21 cellular contexts compared by ENCODE assay signal in the genomic region with DNA sequence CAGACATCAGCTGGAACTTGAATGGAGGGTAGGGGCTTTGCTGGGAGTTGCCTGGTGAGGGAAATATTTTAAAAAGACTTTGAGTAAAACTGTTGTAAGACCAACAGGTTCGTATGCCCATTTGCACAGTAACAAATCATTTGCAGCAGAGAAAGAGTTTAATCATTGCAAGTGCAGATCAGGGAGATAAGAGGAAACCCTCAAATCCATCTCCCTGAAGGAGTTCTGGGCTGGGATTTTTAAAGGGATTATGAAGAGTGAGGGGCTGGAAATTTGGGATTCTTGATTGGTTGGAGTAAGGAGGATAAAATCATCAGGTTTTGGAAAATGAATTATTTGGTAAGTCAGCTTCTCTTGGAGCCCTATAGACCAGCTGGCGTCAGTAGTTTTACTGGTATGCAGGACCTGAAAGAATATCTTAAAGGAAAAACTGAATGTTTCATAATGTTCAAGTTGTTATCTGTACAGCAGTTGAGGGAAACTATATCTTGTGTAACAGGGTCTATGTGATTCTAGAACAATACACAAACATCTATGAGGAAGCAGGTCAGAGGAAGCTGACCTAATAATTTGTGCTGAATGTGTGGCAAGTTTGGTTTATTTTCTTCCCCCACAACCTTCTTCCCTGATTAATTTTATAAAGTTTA.
DNase-seq lines count a peak whose midpoint lies in the region; ATAC-seq and TF ChIP-seq lines count a peak whose summit lies in the region.
"Had no signal": no experiment of that assay in that cellular context is flagged by ENCODE, and none has a peak within 500 bp of the region (broad histone marks: within the 10 kb centered on the region; RNA-seq: fewer than 3 reads in every experiment).

No MANE protein-coding gene starts in this region.

- H2AFZ ChIP-seq in IMR-90 (replicated peaks; ENCODE audit: low read length, poor library complexity): no peak overlapping the region
- H2AFZ ChIP-seq: parathyroid adenoma, PC-9 had no signal

- H3K9me3 ChIP-seq in IMR-90 (ENCODE audit: control insufficient read depth, insufficient read depth, low read length): no peaks in the 10 kb centered on the region
- H3K9me3 ChIP-seq: Caco-2, vagina had no signal

- no peak overlapping the region for H3K4me3 Mint-ChIP-seq in effector memory CD8-positive, alpha-beta T cell
- H3K4me3 Mint-ChIP-seq in natural killer cell: no peak overlapping the region
- H3K4me3 Mint-ChIP-seq: activated CD4-positive, alpha-beta T cell treated with anti-CD3 and anti-CD28 coated beads, Interleukin-2, amount 10 ng/mL, durations not matched to agents 7 days and 5 days had no signal

- no peak overlapping the region for H3K4me2 ChIP-seq in IMR-90 (ENCODE audit: low read depth, low read length)
- H3K4me2 ChIP-seq: PC-9 had no signal

- H4K20me1 ChIP-seq in IMR-90 (ENCODE audit: insufficient read depth, low read length): no peaks in the 10 kb centered on the region

- H3K4ac ChIP-seq in IMR-90 (ENCODE audit: low read depth, low read length): no peak overlapping the region

- no peak overlapping the region for H2AK5ac ChIP-seq in IMR-90 (ENCODE audit: low read depth, low read length)

- DNase-seq in IMR-90 (peak; percentile 17), NOMO-1 treated with dmso at 0.1 percent for 144 hours (lab: John Stamatoyannopoulos, UW; ENCODE audit: unreplicated experiment) (peak; percentile 40), natural killer cell (no peak), cerebellum (ENCODE audit: low spot score) (no peak)
- no peak for DNase-seq in effector memory CD8-positive, alpha-beta T cell
- no peak for DNase-seq in activated naive CD4-positive, alpha-beta T cell treated with anti-CD3 and anti-CD28 coated beads, Interleukin-2, amount 50 U/mL, for 72 hours (ENCODE audit: low spot score in 2 of 2)
- DNase-seq: activated CD4-positive, alpha-beta T cell treated with anti-CD3 and anti-CD28 coated beads, Interleukin-2, amount 10 ng/mL, durations not matched to agents 7 days and 5 days; activated CD8-positive, alpha-beta memory T cell treated with anti-CD3 and anti-CD28 coated beads, Interleukin-2, amount 50 U/mL, for 48 hours; activated gamma-delta T cell treated with Interleukin-2 at 50 U/mL for 16 hours; Caco-2; foreskin melanocyte; left colon; NCI-H1048; NCI-H2081 treated with DMSO at 0.1 percent for 48 hours; NCI-H510A treated with DMSO at 0.1 percent for 48 hours; PC-9; stimulated activated CD4-positive, alpha-beta T cell treated with anti-CD3 and anti-CD28 coated beads, Interleukin-4, amount 100 ng/mL, for 4 hours had no signal

- peak overlapping the region; percentile 1 to 4 for H3K27ac Mint-ChIP-seq in effector memory CD8-positive, alpha-beta T cell
- peak overlapping the region; percentile 11 to 14 for H3K27ac Mint-ChIP-seq in natural killer cell
- no peak overlapping the region for H3K27ac Mint-ChIP-seq in activated naive CD4-positive, alpha-beta T cell treated with anti-CD3 and anti-CD28 coated beads, Interleukin-2, amount 50 U/mL, for 72 hours
- H3K27ac Mint-ChIP-seq: activated CD4-positive, alpha-beta T cell treated with anti-CD3 and anti-CD28 coated beads, Interleukin-2, amount 10 ng/mL, durations not matched to agents 7 days and 5 days had no signal

- H3K4me3 ChIP-seq in IMR-90 (ENCODE audit: insufficient read depth, low read depth, low read length): no peak overlapping the region
- H3K4me3 ChIP-seq: PC-9, skin epidermis, vagina had no signal

- H4K5ac ChIP-seq in IMR-90 (ENCODE audit: low read depth, low read length): no peak overlapping the region

- H2BK120ac ChIP-seq in IMR-90 (ENCODE audit: low read depth, low read length): no peak overlapping the region

- POLR2A ChIA-PET in IMR-90 (lab: Charles Lee; ENCODE audit: unreplicated experiment): no interaction called here

- CTCF ChIA-PET in IMR-90 (lab: Yijun Ruan, JAX): interaction anchor here (0.6 kb wide), 1 partner anchor 109 kb away, joined by 4 read pairs; no protein-coding TSS in a partner anchor

- no peaks in the 10 kb centered on the region for H3K36me3 Mint-ChIP-seq in effector memory CD8-positive, alpha-beta T cell (ENCODE audit: insufficient read depth)
- H3K36me3 Mint-ChIP-seq in natural killer cell: no peaks in the 10 kb centered on the region
- H3K36me3 Mint-ChIP-seq in activated naive CD4-positive, alpha-beta T cell treated with anti-CD3 and anti-CD28 coated beads, Interleukin-2, amount 50 U/mL, for 72 hours: no peaks in the 10 kb centered on the region

- no peak overlapping the region for H2BK20ac ChIP-seq in IMR-90 (ENCODE audit: low read depth, low read length)

- H3K27ac ChIP-seq in IMR-90 (ENCODE audit: insufficient read depth, low read length): no peak overlapping the region
- H3K27ac ChIP-seq: parathyroid adenoma, PC-9, vagina had no signal

- no TSS peak for BruUV-seq in IMR-90 (replicated peaks; lab: Mats Ljungman, UMichigan)

- no peak overlapping the region for H3K56ac ChIP-seq in IMR-90 (ENCODE audit: extremely low read depth, insufficient read depth, low read length)

- H3K4me1 ChIP-seq in IMR-90 (ENCODE audit: control insufficient read depth, insufficient read depth, low read length): peaks cover 6% of the 10 kb centered on the region; the same call in 1 of the 2 replicates

- TF ChIP-seq CTCF in IMR-90 (conservative IDR thresholded peaks at IDR 0.05; ENCODE audit: low read depth, low read length) (no peak), natural killer cell (IDR thresholded peaks at IDR 0.05) (no peak)

- intact Hi-C loops in IMR-90 (cut with micrococcal nuclease): no loop called here
- intact Hi-C loops in natural killer cell (cut with micrococcal nuclease): no loop called here

- no peak for ATAC-seq in IMR-90 (ENCODE audit: low read depth)
- ATAC-seq in effector memory CD8-positive, alpha-beta T cell (replicated peaks): no peak
- ATAC-seq in natural killer cell: peak in 1 of 3 donors; percentile 71
- ATAC-seq in activated naive CD4-positive, alpha-beta T cell treated with anti-CD3 and anti-CD28 coated beads, Interleukin-2, amount 50 U/mL, for 72 hours: no peak
- no peak for ATAC-seq in HG03139 (IDR thresholded peaks at IDR 0.05; ENCODE audit: unreplicated experiment)
- ATAC-seq: left colon had no signal

- H3K9ac ChIP-seq in IMR-90 (ENCODE audit: low read depth, low read length): no peak overlapping the region
- H3K9ac ChIP-seq: parathyroid adenoma had no signal

- no peak overlapping the region for H2BK15ac ChIP-seq in IMR-90 (ENCODE audit: low read depth, low read length)

- H3K4me1 Mint-ChIP-seq in effector memory CD8-positive, alpha-beta T cell (ENCODE audit: low read depth in 2 of 2): peaks cover 23 to 27% of the 10 kb centered on the region in 2 donors
- peaks cover 39 to 40% of the 10 kb centered on the region in 2 donors for H3K4me1 Mint-ChIP-seq in natural killer cell
- H3K4me1 Mint-ChIP-seq: activated CD4-positive, alpha-beta T cell treated with anti-CD3 and anti-CD28 coated beads, Interleukin-2, amount 10 ng/mL, durations not matched to agents 7 days and 5 days had no signal

- peaks cover 0 to 4% of the 10 kb centered on the region in 2 experiments; a peak in 1 of 4 replicates for H3K79me1 ChIP-seq in IMR-90 (ENCODE audit: low read depth in 1 of 2, low read length in 2 of 2)

- no peak overlapping the region for H3K23ac ChIP-seq in IMR-90 (ENCODE audit: low read depth, low read length)

- H3K27me3 ChIP-seq in IMR-90 (ENCODE audit: control insufficient read depth, insufficient read depth, low read length): no peaks in the 10 kb centered on the region
- H3K27me3 ChIP-seq: vagina had no signal

- H2AK9ac ChIP-seq in IMR-90 (replicated peaks; ENCODE audit: low read depth, low read length, poor library complexity): no peak overlapping the region

- no peak overlapping the region for H3K18ac ChIP-seq in IMR-90 (ENCODE audit: low read depth, low read length)

- TF ChIP-seq RAD21 in IMR-90 (IDR thresholded peaks at IDR 0.05; ENCODE audit: low read length): no peak

- no peak overlapping the region for H4K91ac ChIP-seq in IMR-90 (ENCODE audit: insufficient read depth, low read depth, low read length)

- TF ChIP-seq POLR2A in IMR-90 (IDR thresholded peaks at IDR 0.05; ENCODE audit: low read depth, low read length): no peak

- peaks cover 4% of the 10 kb centered on the region; the same call in 1 of the 2 replicates for H3K9me1 ChIP-seq in IMR-90 (ENCODE audit: insufficient read depth, low read length)

- H2BK5ac ChIP-seq in IMR-90 (ENCODE audit: low read depth, low read length, poor library complexity, severe bottlenecking): no peak overlapping the region

- H3K9me3 Mint-ChIP-seq in effector memory CD8-positive, alpha-beta T cell: no peaks in the 10 kb centered on the region
- no peaks in the 10 kb centered on the region for H3K9me3 Mint-ChIP-seq in natural killer cell
- H3K9me3 Mint-ChIP-seq in activated naive CD4-positive, alpha-beta T cell treated with anti-CD3 and anti-CD28 coated beads, Interleukin-2, amount 50 U/mL, for 72 hours: no peaks in the 10 kb centered on the region
- H3K9me3 Mint-ChIP-seq: activated CD4-positive, alpha-beta T cell treated with anti-CD3 and anti-CD28 coated beads, Interleukin-2, amount 10 ng/mL, durations not matched to agents 7 days and 5 days had no signal

- dilution Hi-C loops in IMR-90 (cut with HindIII; ENCODE audit: low sequenced_read_pairs, unreplicated experiment): no loop called here

- H3K36me3 ChIP-seq in IMR-90 (ENCODE audit: control insufficient read depth, insufficient read depth, low read length): no peaks in the 10 kb centered on the region
- H3K36me3 ChIP-seq: vagina had no signal

- H3K14ac ChIP-seq in IMR-90 (replicated peaks; ENCODE audit: low read depth, low read length): no peak overlapping the region

- in situ Hi-C loops in IMR-90 (cut with MboI; ENCODE audit: low sequenced_read_pairs): no loop called here

- H3K27me3 Mint-ChIP-seq in effector memory CD8-positive, alpha-beta T cell: no peaks in the 10 kb centered on the region
- peaks cover 7 to 18% of the 10 kb centered on the region in 2 donors for H3K27me3 Mint-ChIP-seq in natural killer cell (ENCODE audit: low read depth in 2 of 2)
- H3K27me3 Mint-ChIP-seq: activated CD4-positive, alpha-beta T cell treated with anti-CD3 and anti-CD28 coated beads, Interleukin-2, amount 10 ng/mL, durations not matched to agents 7 days and 5 days had no signal

- H4K8ac ChIP-seq in IMR-90 (ENCODE audit: low read depth in 2 of 2, low read length in 2 of 2): no peak overlapping the region

- WGBS in IMR-90 (ENCODE audit: extremely low coverage in 2 of 2, insufficient read length in 1 of 2), 2 experiments: no CpG with 5 or more reads among the region's 2 CpGs

TF ChIP-seq in IMR-90, 13 proteins besides CTCF, POLR2A, EP300 and RAD21 (continues in another document):
- no peak for TF ChIP-seq CEBPB (IDR thresholded peaks at IDR 0.05; ENCODE audit: low read depth, low read length)
- TF ChIP-seq, protein P1, sequence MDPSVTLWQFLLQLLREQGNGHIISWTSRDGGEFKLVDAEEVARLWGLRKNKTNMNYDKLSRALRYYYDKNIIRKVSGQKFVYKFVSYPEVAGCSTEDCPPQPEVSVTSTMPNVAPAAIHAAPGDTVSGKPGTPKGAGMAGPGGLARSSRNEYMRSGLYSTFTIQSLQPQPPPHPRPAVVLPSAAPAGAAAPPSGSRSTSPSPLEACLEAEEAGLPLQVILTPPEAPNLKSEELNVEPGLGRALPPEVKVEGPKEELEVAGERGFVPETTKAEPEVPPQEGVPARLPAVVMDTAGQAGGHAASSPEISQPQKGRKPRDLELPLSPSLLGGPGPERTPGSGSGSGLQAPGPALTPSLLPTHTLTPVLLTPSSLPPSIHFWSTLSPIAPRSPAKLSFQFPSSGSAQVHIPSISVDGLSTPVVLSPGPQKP (IDR thresholded peaks at IDR 0.05; ENCODE audit: borderline replicate concordance, low read depth, low read length): no peak

Comparison
In these comparisons a context has a peak if more than half of its experiments do, and no peak if none do; other contexts are left out.
1. DNase-seq: peak in IMR-90 (single experiment) and NOMO-1 treated with dmso at 0.1 percent for 144 hours (single experiment); none in effector memory CD8-positive, alpha-beta T cell (0 of 3), natural killer cell (single experiment), activated naive CD4-positive, alpha-beta T cell treated with anti-CD3 and anti-CD28 coated beads, Interleukin-2, amount 50 U/mL, for 72 hours (0 of 2) and cerebellum (single experiment).
2. H3K27ac Mint-ChIP-seq: peak in effector memory CD8-positive, alpha-beta T cell (2 of 2) and natural killer cell (2 of 2); none in activated naive CD4-positive, alpha-beta T cell treated with anti-CD3 and anti-CD28 coated beads, Interleukin-2, amount 50 U/mL, for 72 hours (0 of 2).